21 cellular contexts compared by ENCODE assay signal in genomic region chr2:217114117-217114516, GRCh38.
"Had no signal": no experiment of that assay in that cellular context is flagged by ENCODE, and none has a peak within 500 bp of the region (broad histone marks: within the 10 kb centered on the region; RNA-seq: fewer than 3 reads in every experiment).

No MANE protein-coding gene starts in this region.

- H3K4me2 ChIP-seq: SK-N-SH had no signal

- H3K9ac ChIP-seq: SK-N-SH had no signal

- H3K4me3 ChIP-seq: MG63 had no signal

- H3K27ac ChIP-seq: HL-60, RWPE1 had no signal

- ATAC-seq: Panc1, PC-3 had no signal

- H3K9me3 ChIP-seq: MG63, SK-N-SH had no signal

- DNase-seq: IMR-90; Karpas-422; KG1; MG63; NCI-H1105 treated with DMSO at 0.1 percent for 48 hours; NCI-H1436; NCI-H2029; NCI-H2081 treated with DMSO at 0.1 percent for 48 hours; NCI-H2171; NCI-H226; NCI-H446 treated with DMSO at 0.1 percent for 48 hours; NCI-H510A treated with DMSO at 0.1 percent for 48 hours; NCI-H526; NCI-H82; NK-92 treated with Interleukin-12 subunit alpha and Interleukin-12 subunit beta, amount 100 ng/mL, for 24 hours; PC-3; SHP77; SK-N-SH had no signal

- H3K27me3 ChIP-seq: MG63 had no signal

- H3K36me3 ChIP-seq: MG63 had no signal
